ENCODE assay signal across 8 cellular contexts in the genomic region with DNA sequence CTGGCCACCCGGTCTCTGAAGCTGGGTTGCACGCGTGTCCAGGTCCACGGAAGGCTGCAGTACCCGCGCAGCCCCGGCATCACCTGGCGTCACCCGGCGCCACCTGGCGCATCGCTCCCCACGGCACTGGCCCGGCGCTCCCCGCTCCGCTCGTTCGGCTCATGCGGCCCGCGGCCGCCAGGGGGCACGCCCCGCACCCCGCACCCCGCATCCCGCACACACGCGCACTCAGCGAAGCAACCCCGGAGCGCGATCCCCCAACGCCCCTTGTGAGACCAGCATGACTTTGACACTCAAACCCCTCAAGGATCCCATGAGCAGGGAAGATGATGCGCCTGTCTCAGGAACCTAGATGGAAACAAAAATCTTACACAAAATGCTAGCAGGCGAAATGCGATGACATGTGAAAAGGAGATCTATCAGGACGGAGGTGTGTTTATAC. TPM values are rescaled to one million over a fixed set of nuclear protein-coding genes. Genes with fewer than 3 reads are reported as not detected.
DNase-seq lines count a peak whose midpoint lies in the region; ATAC-seq and TF ChIP-seq lines count a peak whose summit lies in the region.

No MANE protein-coding gene starts in this region.

- peak overlapping the region; percentile 66 for H3K4me2 ChIP-seq in SK-N-SH

- H3F3A ChIP-seq in SK-N-SH (replicated peaks; ENCODE audit: insufficient read depth) = peaks cover 12% of the 10 kb centered on the region

- CTCF ChIA-PET in Calu3 (lab: Charles Lee) (interaction anchor here (1.0 to 2.2 kb wide), 5 partner anchors 10 to 125 kb away, joined by 3 to 57 read pairs (median 6); no protein-coding TSS in a partner anchor), SK-N-SH (lab: Yijun Ruan, JAX) (interaction anchor here (0.6 to 2.6 kb wide), 49 partner anchors 9 to 566 kb away, joined by 3 to 41 read pairs (median 4); a partner anchor contains a TSS)

- peak; percentile 50 for TF ChIP-seq RAD21 in SK-N-SH (IDR thresholded peaks at IDR 0.05; ENCODE audit: low read length)

- no peak overlapping the region for H2AFZ ChIP-seq in SK-N-SH (ENCODE audit: low read depth)

- H3K27ac ChIP-seq in SK-N-SH (ENCODE audit: low read depth in 2 of 2, low read length in 1 of 2) (no peak overlapping the region), adrenal gland (no peak overlapping the region)

- TF ChIP-seq EP300 in SK-N-SH (IDR thresholded peaks at IDR 0.05; ENCODE audit: borderline replicate concordance in 1 of 2, low read depth in 1 of 2, low read length in 1 of 2) = no peak

- POLR2A ChIA-PET in SK-N-SH (lab: Yijun Ruan, JAX) = no interaction called here

- H3K4me1 ChIP-seq in SK-N-SH (ENCODE audit: control insufficient read depth in 1 of 2, insufficient read depth in 2 of 2, low read depth in 1 of 2, low read length in 1 of 2) (peaks cover 3 to 6% of the 10 kb centered on the region in 2 experiments; a peak in 2 of 4 replicates), adrenal gland (replicated peaks in 1 of 2) (peaks cover 0 to 5% of the 10 kb centered on the region in 2 donors)

- H3K4me1 Mint-ChIP-seq in Calu3 (ENCODE audit: low read depth, unreplicated experiment) = peaks cover 11% of the 10 kb centered on the region

- H4K20me1 ChIP-seq in SK-N-SH (ENCODE audit: insufficient read depth) = no peaks in the 10 kb centered on the region

- H3K79me2 ChIP-seq in SK-N-SH (ENCODE audit: insufficient read depth) = no peaks in the 10 kb centered on the region

- TF ChIP-seq CTCF in Calu3 (IDR thresholded peaks at IDR 0.05; ENCODE audit: unreplicated experiment) (peak; percentile 99), SK-N-SH (IDR thresholded peaks at IDR 0.05) (peak; percentile 84), adrenal gland (IDR thresholded peaks at IDR 0.05) (peak; percentile 15 to 68 (median 53)), omental fat pad (IDR thresholded peaks at IDR 0.05) (peak in 1 of 3 donors; percentile 20)

- 20% methylated on average over 8 of the region's 39 CpGs for WGBS in SK-N-SH (ENCODE audit: low lambda C conversion rate)
- WGBS in adrenal gland, 4 donors = 4 to 10% (median 5%) methylated on average over 14 to 39 of the region's 39 CpGs

- H3K27me3 ChIP-seq in SK-N-SH (ENCODE audit: insufficient read depth) (no peaks in the 10 kb centered on the region), adrenal gland (peaks cover 11% of the 10 kb centered on the region)

- H3K9me3 ChIP-seq in SK-N-SH (no peaks in the 10 kb centered on the region), adrenal gland (replicated peaks in 1 of 3) (no peaks in the 10 kb centered on the region)

- no TSS peak for BruUV-seq in Calu3 (replicated peaks; lab: Mats Ljungman, UMichigan)

- peak; percentile 89 for DNase-seq in Calu3
- peak; percentile 92 for DNase-seq in SK-N-SH
- peak in 5 of 7 donors; percentile 16 to 61 (median 45) for DNase-seq in adrenal gland
- DNase-seq in stimulated activated CD4-positive, alpha-beta T cell treated with anti-CD3 and anti-CD28 coated beads, Interleukin-1b, Interleukin-23, amount 100 ng/mL, for 24 hours (ENCODE audit: low read depth in 4 of 4, low spot score in 1 of 4) = peak in 3 of 4 experiments; percentile 34 to 45 (median 44)
- DNase-seq in omental fat pad (ENCODE audit: low spot score) = no peak

- peak overlapping the region; percentile 22 to 38 for H3K4me3 ChIP-seq in SK-N-SH (ENCODE audit: low read depth in 2 of 2, low read length in 1 of 2)
- H3K4me3 ChIP-seq in adrenal gland = no peak overlapping the region
- peak overlapping the region; percentile 8 for H3K4me3 ChIP-seq in iPS-11a (ENCODE audit: low read depth, low read length)

- no peak overlapping the region for H3K9ac ChIP-seq in SK-N-SH

- no peaks in the 10 kb centered on the region for H3K36me3 Mint-ChIP-seq in Calu3 (ENCODE audit: insufficient read depth, unreplicated experiment)

- H3K4me3 Mint-ChIP-seq in Calu3 (ENCODE audit: low read depth, unreplicated experiment) = peak overlapping the region; percentile 63

- ATAC-seq in HG02610 (IDR thresholded peaks at IDR 0.05; ENCODE audit: unreplicated experiment) = peak; percentile 39
- no peak for ATAC-seq in GM21447 (IDR thresholded peaks at IDR 0.05; ENCODE audit: unreplicated experiment)
- no peak for ATAC-seq in omental fat pad (ENCODE audit: low FRiP score)

- intact Hi-C loops in Calu3 (cut with micrococcal nuclease; ENCODE audit: unreplicated experiment) = loop anchor here (1.0 to 2.0 kb wide), 3 partner anchors 126 to 312 kb away; no protein-coding TSS in a partner anchor
- intact Hi-C loops in adrenal gland (cut with DNase I) = loop anchor here (5.0 to 10.0 kb wide), 4 partner anchors 46 to 241 kb away; no protein-coding TSS in a partner anchor

- no peaks in the 10 kb centered on the region for H3K9me2 ChIP-seq in SK-N-SH

- no peak for TF ChIP-seq POLR2A in adrenal gland (IDR thresholded peaks at IDR 0.05)

- no peaks in the 10 kb centered on the region for H3K9me3 Mint-ChIP-seq in Calu3 (ENCODE audit: low read depth, unreplicated experiment)

- no peaks in the 10 kb centered on the region for H3K27me3 Mint-ChIP-seq in Calu3 (ENCODE audit: unreplicated experiment)

- no peaks in the 10 kb centered on the region for H3K36me3 ChIP-seq in SK-N-SH (replicated peaks in 1 of 2; ENCODE audit: control insufficient read depth in 1 of 2, insufficient read depth in 2 of 2, low read length in 1 of 2)
- H3K36me3 ChIP-seq in adrenal gland (replicated peaks in 1 of 2) = no peaks in the 10 kb centered on the region

- H3K27ac Mint-ChIP-seq in Calu3 (ENCODE audit: unreplicated experiment) = no peak overlapping the region

TF ChIP-seq in SK-N-SH, 30 proteins besides CTCF, POLR2A, EP300 and RAD21:
- TF ChIP-seq SMC3 (IDR thresholded peaks at IDR 0.05; ENCODE audit: low read depth, low read length) = peak; percentile 73
- TF ChIP-seq MXI1 (IDR thresholded peaks at IDR 0.05; ENCODE audit: low read depth, low read length) = peak; percentile 51
- no peak for TF ChIP-seq POLR2AphosphoS5 (IDR thresholded peaks at IDR 0.05; ENCODE audit: low read depth, low read length)
TF ChIP-seq in SK-N-SH: peak in this region for 2.

RNA-seq across cellular contexts. Expression of a gene that starts 11.9 kb away (rescaled TPM):
- total RNA-seq in Calu3 (2022) (0.28 and 0.39 TPM in 2 replicates), adrenal gland (not detected), omental fat pad (not detected)
- polyA plus RNA-seq in SK-N-SH (2012; rRNA removed) (not detected in 2 replicates), adrenal gland (not detected)
- polyA plus RNA-seq in SK-N-SH (2012; cell fraction: cytosol; rRNA removed) = not detected in 2 replicates
- polyA plus RNA-seq in SK-N-SH (2012; cell fraction: nucleus; rRNA removed) = 0.04 TPM in 1 of 2 replicates, not detected in the other

RNA-seq across cellular contexts. Expression of a gene that starts 20.7 kb away (rescaled TPM):
- total RNA-seq in Calu3 (2022) (22.3 and 41.5 TPM in 2 replicates), adrenal gland (10 to 100 TPM in 7 of 8 donors, 1 to 10 TPM in 1; 8.5 to 29.6 (median 21.3) TPM), omental fat pad (1 to 10 TPM; 3.3 to 8.5 (median 4.7) TPM)
- polyA plus RNA-seq in SK-N-SH (2012; rRNA removed) (31.6 and 33.1 TPM in 2 replicates), adrenal gland (10 to 100 TPM in 2 of 3 donors, 1 to 10 TPM in 1; 7.7 to 27.8 (median 12.3) TPM)
- 10.2 and 17.6 TPM in 2 replicates for polyA plus RNA-seq in SK-N-SH (2012; cell fraction: cytosol; rRNA removed)
- polyA plus RNA-seq in SK-N-SH (2012; cell fraction: nucleus; rRNA removed) = 71.6 and 84.7 TPM in 2 replicates

RNA-seq across cellular contexts. Expression of a gene that starts 56.6 kb away (rescaled TPM):
- total RNA-seq in Calu3 (2022) = 1.1 and 2.6 TPM in 2 replicates
- 0.20 TPM in 1 of 2 replicates, not detected in the other for polyA plus RNA-seq in SK-N-SH (2012; rRNA removed)
- 0.23 TPM in 1 of 2 replicates, not detected in the other for polyA plus RNA-seq in SK-N-SH (2012; cell fraction: cytosol; rRNA removed)
- polyA plus RNA-seq in SK-N-SH (2012; cell fraction: nucleus; rRNA removed) = 1.5 TPM in 2 replicates
- under 1 TPM in 2 of 8 donors, not detected in 6; 0.50 to 0.92 TPM for total RNA-seq in adrenal gland
- polyA plus RNA-seq in adrenal gland = 1 to 10 TPM in 1 of 3 donors, not detected in 2; 1.6 TPM
- not detected for total RNA-seq in omental fat pad

Comparison
In these comparisons a context has a peak if more than half of its experiments do, and no peak if none do; other contexts are left out.
1. H3K4me3 ChIP-seq: peak in SK-N-SH (2 of 2) and iPS-11a (single experiment); none in adrenal gland (0 of 4).